22 cellular contexts compared by ENCODE assay signal in the genomic region with DNA sequence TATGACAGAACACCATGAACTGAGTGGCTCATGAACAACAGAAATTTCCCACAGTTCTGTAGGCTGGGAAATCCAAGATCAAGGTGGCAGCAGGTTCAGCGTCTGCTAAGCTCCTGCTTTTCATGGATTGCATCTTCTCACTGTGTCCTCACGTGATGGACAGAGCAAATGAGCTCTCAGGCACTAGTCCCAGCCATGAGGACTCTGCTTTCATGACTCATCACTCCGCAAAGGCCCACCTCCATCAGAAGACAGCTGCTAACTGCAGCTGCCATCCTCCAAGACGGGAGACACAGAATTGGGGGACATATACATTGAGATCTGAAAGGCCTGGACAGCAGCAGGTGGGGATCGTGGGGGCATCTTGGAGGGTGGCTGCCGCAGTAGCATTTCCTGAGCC. TPM values are rescaled to one million over a fixed set of nuclear protein-coding genes. Genes with fewer than 3 reads are reported as not detected.
DNase-seq lines count a peak whose midpoint lies in the region; ATAC-seq and TF ChIP-seq lines count a peak whose summit lies in the region.
"Had no signal": no experiment of that assay in that cellular context is flagged by ENCODE, and none has a peak within 500 bp of the region (broad histone marks: within the 10 kb centered on the region; RNA-seq: fewer than 3 reads in every experiment).

No MANE protein-coding gene starts in this region.

- TF ChIP-seq CTCF in IMR-90 (conservative IDR thresholded peaks at IDR 0.05; ENCODE audit: low read depth, low read length) (no peak), body of pancreas (IDR thresholded peaks at IDR 0.05) (no peak), GM23338 (conservative IDR thresholded peaks at IDR 0.05; ENCODE audit: low read depth in 2 of 2) (no peak)

- H3K79me2 ChIP-seq in GM23338 (replicated peaks; ENCODE audit: insufficient read depth), result no peaks in the 10 kb centered on the region

- no peak overlapping the region for H2AK9ac ChIP-seq in IMR-90 (replicated peaks; ENCODE audit: low read depth, low read length, poor library complexity)

- POLR2A ChIA-PET in IMR-90 (lab: Charles Lee; ENCODE audit: unreplicated experiment), result no interaction called here

- DNase-seq in DMS53 (lab: John Stamatoyannopoulos, UW) (peak; percentile 95), IMR-90 (no peak), SJCRH30 (peak; percentile 88 to 94), mesenchymal stem cell (peak; percentile 27), body of pancreas (no peak), GM23338 (ENCODE audit: low spot score) (no peak), MG63 (no peak)
- DNase-seq: CD4-positive, CD25-positive, alpha-beta regulatory T cell; COR-L47; EL; GF-D8; H7; NCI-H1092; NCI-H1436; NCI-H187 treated with DMSO at 0.1 percent for 48 hours; NCI-H510A; NK-92 treated with Interleukin-12 subunit alpha and Interleukin-12 subunit beta, amount 100 ng/mL, for 24 hours had no signal

- H2AFZ ChIP-seq in IMR-90 (replicated peaks; ENCODE audit: low read length, poor library complexity), result no peak overlapping the region
- H2AFZ ChIP-seq in mesenchymal stem cell (ENCODE audit: low read depth, low read length), result no peak overlapping the region
- H2AFZ ChIP-seq in GM23338, result no peak overlapping the region

- H3K79me1 ChIP-seq in IMR-90 (ENCODE audit: low read depth in 1 of 2, low read length in 2 of 2) (no peaks in the 10 kb centered on the region), mesenchymal stem cell (replicated peaks; ENCODE audit: low read length, poor library complexity, severe bottlenecking) (no peaks in the 10 kb centered on the region)

- H4K20me1 ChIP-seq in IMR-90 (ENCODE audit: insufficient read depth, low read length) (no peaks in the 10 kb centered on the region), GM23338 (replicated peaks; ENCODE audit: insufficient read depth) (no peaks in the 10 kb centered on the region)

- H2AK5ac ChIP-seq in IMR-90 (ENCODE audit: low read depth, low read length) (no peak overlapping the region), mesenchymal stem cell (ENCODE audit: low read length, severe bottlenecking) (no peak overlapping the region)

- no peaks in the 10 kb centered on the region for H3F3A ChIP-seq in GM23338 (replicated peaks; ENCODE audit: low read depth)

- no peaks in the 10 kb centered on the region for H3K36me3 Mint-ChIP-seq in GM23338 (ENCODE audit: low read depth)
- H3K36me3 Mint-ChIP-seq: CD4-positive, CD25-positive, alpha-beta regulatory T cell had no signal

- H3K4me3 ChIP-seq in IMR-90 (ENCODE audit: insufficient read depth, low read depth, low read length), result no peak overlapping the region
- H3K4me3 ChIP-seq in SJCRH30, result no peak overlapping the region
- no peak overlapping the region for H3K4me3 ChIP-seq in mesenchymal stem cell (ENCODE audit: insufficient read depth in 1 of 2, low read depth in 1 of 2, low read length in 2 of 2)
- H3K4me3 ChIP-seq in body of pancreas, result no peak overlapping the region
- H3K4me3 ChIP-seq in GM23338, result no peak overlapping the region
- no peak overlapping the region for H3K4me3 ChIP-seq in MG63
- H3K4me3 ChIP-seq: A549 had no signal

- no peak overlapping the region for H4K5ac ChIP-seq in IMR-90 (ENCODE audit: low read depth, low read length)

- no peak overlapping the region for H2BK15ac ChIP-seq in IMR-90 (ENCODE audit: low read depth, low read length)
- H2BK15ac ChIP-seq in mesenchymal stem cell (ENCODE audit: low read depth, poor library complexity, severe bottlenecking), result no peak overlapping the region

- H3K14ac ChIP-seq in IMR-90 (replicated peaks; ENCODE audit: low read depth, low read length), result no peak overlapping the region
- H3K14ac ChIP-seq in mesenchymal stem cell (ENCODE audit: low read length in 2 of 2), result peak overlapping the region in 1 of 2 experiments; percentile 11

- TF ChIP-seq RAD21 in IMR-90 (IDR thresholded peaks at IDR 0.05; ENCODE audit: low read length), result no peak

- H4K8ac ChIP-seq in IMR-90 (ENCODE audit: low read depth in 2 of 2, low read length in 2 of 2), result no peak overlapping the region
- H4K8ac ChIP-seq in mesenchymal stem cell (ENCODE audit: low read length), result no peak overlapping the region

- H3K23ac ChIP-seq in IMR-90 (ENCODE audit: low read depth, low read length) (no peak overlapping the region), mesenchymal stem cell (ENCODE audit: low read length in 2 of 2) (no peak overlapping the region)

- in situ Hi-C loops in IMR-90 (cut with MboI; ENCODE audit: low sequenced_read_pairs), result no loop called here

- H4K91ac ChIP-seq in IMR-90 (ENCODE audit: insufficient read depth, low read depth, low read length) (no peak overlapping the region), mesenchymal stem cell (ENCODE audit: low read length) (no peak overlapping the region)

- H3K4ac ChIP-seq in IMR-90 (ENCODE audit: low read depth, low read length) (no peak overlapping the region), mesenchymal stem cell (ENCODE audit: low read depth in 1 of 2, low read length in 2 of 2) (no peak overlapping the region)

- no peak overlapping the region for H3K27ac Mint-ChIP-seq in GM23338
- H3K27ac Mint-ChIP-seq: CD4-positive, CD25-positive, alpha-beta regulatory T cell; T-helper 1 cell treated with Interleukin-12 subunit alpha and Interleukin-12 subunit beta and Interleukin-4 antibody, amounts not matched to agents 30 μg/mL and 1 μg/mL, for 36 hours had no signal

- intact Hi-C loops in IMR-90 (cut with micrococcal nuclease), result no loop called here
- intact Hi-C loops in body of pancreas (cut with DNase I), result no loop called here

- H3K27me3 ChIP-seq in IMR-90 (ENCODE audit: control insufficient read depth, insufficient read depth, low read length), result no peaks in the 10 kb centered on the region
- H3K27me3 ChIP-seq in SJCRH30, result no peaks in the 10 kb centered on the region
- peaks cover 10 to 11% of the 10 kb centered on the region in 2 experiments for H3K27me3 ChIP-seq in mesenchymal stem cell (ENCODE audit: control insufficient read depth in 1 of 2, insufficient read depth in 1 of 2, low read length in 2 of 2)
- H3K27me3 ChIP-seq in body of pancreas, result no peaks in the 10 kb centered on the region
- H3K27me3 ChIP-seq in GM23338 (ENCODE audit: insufficient read depth), result no peaks in the 10 kb centered on the region
- no peaks in the 10 kb centered on the region for H3K27me3 ChIP-seq in MG63

- H3K4me3 Mint-ChIP-seq in GM23338, result no peak overlapping the region
- H3K4me3 Mint-ChIP-seq: T-helper 1 cell treated with Interleukin-12 subunit alpha and Interleukin-12 subunit beta and Interleukin-4 antibody, amounts not matched to agents 30 μg/mL and 1 μg/mL, for 36 hours had no signal

- H3K9me3 ChIP-seq in IMR-90 (ENCODE audit: control insufficient read depth, insufficient read depth, low read length) (no peaks in the 10 kb centered on the region), SJCRH30 (replicated peaks) (no peaks in the 10 kb centered on the region), mesenchymal stem cell (ENCODE audit: control insufficient read depth, low read length) (no peaks in the 10 kb centered on the region), body of pancreas (no peaks in the 10 kb centered on the region), MG63 (no peaks in the 10 kb centered on the region)
- H3K9me3 ChIP-seq: A549 had no signal

- no peaks in the 10 kb centered on the region for H3K9me2 ChIP-seq in GM23338 (ENCODE audit: insufficient read depth)

- H3K4me2 ChIP-seq in IMR-90 (ENCODE audit: low read depth, low read length) (no peak overlapping the region), mesenchymal stem cell (ENCODE audit: low read length, poor library complexity, severe bottlenecking) (no peak overlapping the region), GM23338 (no peak overlapping the region)
- H3K4me2 ChIP-seq: A549, KMS-11 had no signal

- H3K9me3 Mint-ChIP-seq in GM23338, result no peaks in the 10 kb centered on the region; the same call in 2 of the 3 replicates
- H3K9me3 Mint-ChIP-seq: T-helper 1 cell treated with Interleukin-12 subunit alpha and Interleukin-12 subunit beta and Interleukin-4 antibody, amounts not matched to agents 30 μg/mL and 1 μg/mL, for 36 hours had no signal

- no peaks in the 10 kb centered on the region for H3K27me3 Mint-ChIP-seq in GM23338 (ENCODE audit: insufficient read depth, low read depth, poor library complexity)

- H3K4me1 ChIP-seq in IMR-90 (ENCODE audit: control insufficient read depth, insufficient read depth, low read length) (peaks cover 6% of the 10 kb centered on the region; the same call in 1 of the 2 replicates), SJCRH30 (peaks cover 10% of the 10 kb centered on the region), mesenchymal stem cell (ENCODE audit: control insufficient read depth, insufficient read depth, low read depth, low read length) (peaks cover 1% of the 10 kb centered on the region), body of pancreas (peaks cover 10% of the 10 kb centered on the region), GM23338 (ENCODE audit: insufficient read depth) (peaks cover 10% of the 10 kb centered on the region)
- H3K4me1 ChIP-seq: A549 had no signal

- ATAC-seq in IMR-90 (ENCODE audit: low read depth), result no peak
- no peak for ATAC-seq in body of pancreas
- ATAC-seq in GM18861 (IDR thresholded peaks at IDR 0.05; ENCODE audit: unreplicated experiment), result no peak
- no peak for ATAC-seq in GM23338
- ATAC-seq: A549, Panc1 had no signal

- dilution Hi-C loops in IMR-90 (cut with HindIII; ENCODE audit: low sequenced_read_pairs, unreplicated experiment), result no loop called here

- H3K9ac ChIP-seq in IMR-90 (ENCODE audit: low read depth, low read length) (no peak overlapping the region), mesenchymal stem cell (ENCODE audit: low read length) (no peak overlapping the region)
- H3K9ac ChIP-seq: KMS-11 had no signal

- H2BK12ac ChIP-seq in mesenchymal stem cell (ENCODE audit: low read length in 2 of 2), result no peak overlapping the region

- H3K4me1 Mint-ChIP-seq in GM23338, result peaks cover 16% of the 10 kb centered on the region

- H3K56ac ChIP-seq in IMR-90 (ENCODE audit: extremely low read depth, insufficient read depth, low read length), result no peak overlapping the region

- H3K18ac ChIP-seq in IMR-90 (ENCODE audit: low read depth, low read length) (no peak overlapping the region), mesenchymal stem cell (ENCODE audit: low read depth in 1 of 2, low read length in 2 of 2) (no peak overlapping the region)

- no peak overlapping the region for H3K27ac ChIP-seq in IMR-90 (ENCODE audit: insufficient read depth, low read length)
- H3K27ac ChIP-seq in SJCRH30, result peak overlapping the region; percentile 46
- H3K27ac ChIP-seq in mesenchymal stem cell (ENCODE audit: low read length, poor library complexity, severe bottlenecking), result no peak overlapping the region
- H3K27ac ChIP-seq in body of pancreas, result no peak overlapping the region
- H3K27ac ChIP-seq in GM23338 (ENCODE audit: low read depth), result no peak overlapping the region
- H3K27ac ChIP-seq: A549, KMS-11 had no signal

- TF ChIP-seq POLR2A in IMR-90 (IDR thresholded peaks at IDR 0.05; ENCODE audit: low read depth, low read length) (no peak), body of pancreas (IDR thresholded peaks at IDR 0.05) (no peak)

- H2BK5ac ChIP-seq in IMR-90 (ENCODE audit: low read depth, low read length, poor library complexity, severe bottlenecking), result no peak overlapping the region
- H2BK5ac ChIP-seq in mesenchymal stem cell (ENCODE audit: low read depth, low read length, poor library complexity, severe bottlenecking), result no peak overlapping the region

- CTCF ChIA-PET in IMR-90 (lab: Yijun Ruan, JAX), result no interaction called here

- H2BK20ac ChIP-seq in IMR-90 (ENCODE audit: low read depth, low read length), result no peak overlapping the region

- WGBS in IMR-90 (ENCODE audit: extremely low coverage in 2 of 2, insufficient read length in 1 of 2), 2 experiments, result 100% methylated on average over 2 of the region's 6 CpGs; no CpG with 5 or more reads in 1 of the 2 experiments
- 92% methylated on average over 6 of the region's 6 CpGs for WGBS in mesenchymal stem cell
- WGBS in body of pancreas, 2 donors, result 93% methylated on average over 4 to 6 of the region's 6 CpGs

- 0 out of 2 replicates have a peak, but pooled peaks cover 5% of the 10 kb centered on the region for H3K9me1 ChIP-seq in IMR-90 (ENCODE audit: insufficient read depth, low read length)

- H2BK120ac ChIP-seq in IMR-90 (ENCODE audit: low read depth, low read length), result no peak overlapping the region
- no peak overlapping the region for H2BK120ac ChIP-seq in mesenchymal stem cell (ENCODE audit: low read depth, low read length)

- BruUV-seq in IMR-90 (replicated peaks; lab: Mats Ljungman, UMichigan), result no TSS peak

- H3K36me3 ChIP-seq in IMR-90 (ENCODE audit: control insufficient read depth, insufficient read depth, low read length), result no peaks in the 10 kb centered on the region
- H3K36me3 ChIP-seq in SJCRH30, result no peaks in the 10 kb centered on the region
- H3K36me3 ChIP-seq in mesenchymal stem cell (ENCODE audit: control insufficient read depth in 1 of 2, insufficient read depth in 2 of 2, low read depth in 1 of 2, low read length in 2 of 2), result no peaks in the 10 kb centered on the region
- no peaks in the 10 kb centered on the region for H3K36me3 ChIP-seq in body of pancreas (replicated peaks in 1 of 2; ENCODE audit: insufficient read depth in 1 of 2, low read depth in 2 of 2)
- H3K36me3 ChIP-seq in GM23338 (ENCODE audit: insufficient read depth), result no peaks in the 10 kb centered on the region
- H3K36me3 ChIP-seq in MG63, result no peaks in the 10 kb centered on the region

RNA-seq across cellular contexts. Expression of gene SPATA13, which starts 44.4 kb away (rescaled TPM):
- total RNA-seq in IMR-90 (2012; rRNA removed), result 11.4 and 12.5 TPM in 2 replicates
- 8.4 and 10.5 TPM in 2 replicates for polyA plus RNA-seq in IMR-90 (2012; rRNA removed)
- polyA plus RNA-seq in IMR-90 (2012; cell fraction: cytosol; rRNA removed), result 4.7 and 5.1 TPM in 2 replicates
- polyA plus RNA-seq in IMR-90 (2012; cell fraction: nucleus; rRNA removed; ENCODE audit: low replicate concordance), result 28.6 and 38.1 TPM in 2 replicates
- total RNA-seq in SJCRH30 (2014; rRNA removed; shearing (Covaris generic)), result 21.9 and 23.0 TPM in 2 replicates
- 5.8 TPM for polyA plus RNA-seq in mesenchymal stem cell (2013, experiment 1 of 2)
- 6.8 TPM for polyA plus RNA-seq in mesenchymal stem cell (2013, experiment 2 of 2)
- 100 to 1,000 TPM in 1 of 2 donors, 10 to 100 TPM in 1; 83.3 to 359 TPM for total RNA-seq in body of pancreas
- total RNA-seq in GM23338 (2014; rRNA removed; shearing (Covaris generic)), result 41.0 and 45.7 TPM in 2 replicates
- 8.3 and 11.9 TPM in 2 replicates for polyA plus RNA-seq in GM23338 (2016; fragmentation: Nextera tagmentation; extraction: Ambion mirVana)
- total RNA-seq in MG63 (2014; rRNA removed; shearing (Covaris generic); ENCODE audit: low replicate concordance), result 3.7 and 3.9 TPM in 2 replicates

Comparison
In these comparisons a context has a peak if more than half of its experiments do, and no peak if none do; other contexts are left out.
1. DNase-seq: peak in DMS53 (single experiment), SJCRH30 (2 of 2) and mesenchymal stem cell (single experiment); none in IMR-90 (single experiment), body of pancreas (0 of 4), GM23338 (single experiment) and MG63 (single experiment).